ENCODE assay signal across 8 cellular contexts in genomic region chr2:10659898-10660568, GRCh38. TPM values are rescaled to one million over a fixed set of nuclear protein-coding genes. Genes with fewer than 3 reads are reported as not detected.
DNase-seq lines count a peak whose midpoint lies in the region; ATAC-seq, FAIRE-seq and TF ChIP-seq lines count a peak whose summit lies in the region.

No MANE protein-coding gene starts in this region.

- TF ChIP-seq CTCF in AG09309 (IDR thresholded peaks at IDR 0.05; ENCODE audit: control insufficient read depth, insufficient read depth, low read depth, low read length, missing control alignments) = peak; percentile 83
- TF ChIP-seq CTCF in right atrium auricular region (IDR thresholded peaks at IDR 0.05) = peak; percentile 62 to 77

- H3K36me3 ChIP-seq in right atrium auricular region (peaks cover 57% of the 10 kb centered on the region), small intestine (ENCODE audit: control insufficient read depth in 2 of 2, insufficient read depth in 2 of 2, low read length in 2 of 2) (peaks cover 5 to 12% of the 10 kb centered on the region in 2 donors)

- peak; percentile 53 for DNase-seq in AG09309 (ENCODE audit: low read depth)
- DNase-seq in H4 (ENCODE audit: low spot score) = peak; percentile 10
- peak; percentile 50 for DNase-seq in RKO (ENCODE audit: low spot score)
- peak; percentile 85 for DNase-seq in amniotic epithelial cell (ENCODE audit: low read depth)
- DNase-seq in right atrium auricular region (ENCODE audit: low spot score) = no peak
- DNase-seq in small intestine = peak; percentile 75

- H3K4me1 ChIP-seq in right atrium auricular region (peaks cover 0 to 6% of the 10 kb centered on the region in 2 donors), small intestine (ENCODE audit: control insufficient read depth in 2 of 2, insufficient read depth in 1 of 2, low read depth in 1 of 2, low read length in 1 of 2) (no peaks in the 10 kb centered on the region)

- H3K27me3 ChIP-seq in right atrium auricular region (no peaks in the 10 kb centered on the region), small intestine (ENCODE audit: control insufficient read depth in 2 of 2, insufficient read depth in 2 of 2, low read length in 2 of 2) (no peaks in the 10 kb centered on the region)

- H3K4me3 ChIP-seq in AG09309 (ENCODE audit: control insufficient read depth, low read depth, low read length) (no peak overlapping the region), right atrium auricular region (no peak overlapping the region), small intestine (ENCODE audit: low read depth in 1 of 2, low read length in 2 of 2) (no peak overlapping the region)

- no peak for FAIRE-seq in small intestine (lab: Jason Lieb, UNC)

- WGBS in small intestine, 3 donors = 78 to 83% (median 81%) methylated on average over 10 of the region's 10 CpGs

- no peaks in the 10 kb centered on the region for H3K9me3 ChIP-seq in right atrium auricular region
- H3K9me3 ChIP-seq in small intestine (ENCODE audit: control insufficient read depth, low read depth) = no peaks in the 10 kb centered on the region

- H3K27ac ChIP-seq in right atrium auricular region (no peak overlapping the region), small intestine (ENCODE audit: low read depth in 1 of 2, low read length in 1 of 2) (no peak overlapping the region)

- ATAC-seq in GM21447 (IDR thresholded peaks at IDR 0.05; ENCODE audit: unreplicated experiment) (no peak), GM18517 (IDR thresholded peaks at IDR 0.05; ENCODE audit: unreplicated experiment) (no peak)

RNA-seq across cellular contexts. Expression of gene NOL10, which starts 29.7 kb away (rescaled TPM):
- 26.3 and 27.9 TPM in 2 replicates for total RNA-seq in H4 (2014; rRNA removed; shearing (Covaris generic))
- 10 to 100 TPM; 15.3 to 17.3 TPM for total RNA-seq in right atrium auricular region
- 10 to 100 TPM in 1 of 3 donors, 1 to 10 TPM in 2; 7.8 to 14.4 (median 9.6) TPM for polyA plus RNA-seq in small intestine
